Comparison of ENCODE assay signal across 21 cellular contexts in genomic region chrX:23341452-23341851, GRCh38. TPM values are rescaled to one million over a fixed set of nuclear protein-coding genes. Genes with fewer than 3 reads are reported as not detected.
A peak's percentile ranks its signal among the peaks of the same experiment; 100 is the strongest.
DNase-seq lines count a peak whose midpoint lies in the region; ATAC-seq and FAIRE-seq lines count a peak whose summit lies in the region.
"Had no signal": no experiment of that assay in that cellular context is flagged by ENCODE, and none has a peak within 500 bp of the region (broad histone marks: within the 10 kb centered on the region; RNA-seq: fewer than 3 reads in every experiment).

No MANE protein-coding gene starts in this region.

- no peak overlapping the region for H4K8ac ChIP-seq in mesenchymal stem cell (ENCODE audit: low read length)

- H3K4me1 ChIP-seq in mesenchymal stem cell (ENCODE audit: control insufficient read depth, insufficient read depth, low read depth, low read length), result no peaks in the 10 kb centered on the region
- H3K4me1 ChIP-seq: vagina had no signal

- no peak for FAIRE-seq in urothelium cell line (lab: Jason Lieb, UNC)
- FAIRE-seq: GM12891 had no signal

- peaks cover 15 to 77% of the 10 kb centered on the region in 2 experiments for H3K27me3 ChIP-seq in mesenchymal stem cell (ENCODE audit: control insufficient read depth in 1 of 2, insufficient read depth in 1 of 2, low read length in 2 of 2)
- H3K27me3 ChIP-seq: brain microvascular endothelial cell, vagina had no signal

- DNase-seq in HT-29 (ENCODE audit: low spot score) (peak; percentile 14), cerebellum (ENCODE audit: low spot score) (peak; percentile 23), kidney tubule cell (ENCODE audit: low spot score) (peak; percentile 50), urothelium cell line (ENCODE audit: low spot score) (peak; percentile 22), mesenchymal stem cell (no peak)
- DNase-seq in activated CD4-positive, alpha-beta T cell treated with anti-CD3 and anti-CD28 coated beads, Interleukin-2, amount 50 U/mL, for 48 hours, result no peak
- DNase-seq: activated CD4-positive, alpha-beta memory T cell treated with anti-CD3 and anti-CD28 coated beads for 36 hours; activated T-cell treated with anti-CD3 and anti-CD28 coated beads, Interleukin-2, amount 50 U/mL, for 1 hour; brain microvascular endothelial cell; dermis blood vessel endothelial cell; GF-D8; naive thymus-derived CD8-positive, alpha-beta T cell; NCI-H187 treated with DMSO at 0.1 percent for 48 hours; stimulated activated CD4-positive, alpha-beta T cell treated with anti-CD3 and anti-CD28 coated beads, Interleukin-4, amount 100 ng/mL, for 4 hours had no signal

- H2BK5ac ChIP-seq in mesenchymal stem cell (ENCODE audit: low read depth, low read length, poor library complexity, severe bottlenecking), result no peak overlapping the region

- no peak overlapping the region for H3K23ac ChIP-seq in mesenchymal stem cell (ENCODE audit: low read length in 2 of 2)

- H3K4me2 ChIP-seq in mesenchymal stem cell (ENCODE audit: low read length, poor library complexity, severe bottlenecking), result no peak overlapping the region

- H3K4me3 ChIP-seq in mesenchymal stem cell (ENCODE audit: insufficient read depth in 1 of 2, low read depth in 1 of 2, low read length in 2 of 2), result no peak overlapping the region
- H3K4me3 ChIP-seq: skin epidermis, vagina had no signal

- ATAC-seq in HG02642 (IDR thresholded peaks at IDR 0.05; ENCODE audit: poor library complexity, unreplicated experiment), result no peak
- ATAC-seq: naive thymus-derived CD8-positive, alpha-beta T cell had no signal

- no peaks in the 10 kb centered on the region for H3K9me3 ChIP-seq in mesenchymal stem cell (ENCODE audit: control insufficient read depth, low read length)
- H3K9me3 ChIP-seq: vagina had no signal

- no peak overlapping the region for H3K27ac ChIP-seq in mesenchymal stem cell (ENCODE audit: low read length, poor library complexity, severe bottlenecking)
- H3K27ac ChIP-seq: brain microvascular endothelial cell, epithelial cell of prostate, skin epidermis, vagina had no signal

- H3K4ac ChIP-seq in mesenchymal stem cell (ENCODE audit: low read depth in 1 of 2, low read length in 2 of 2), result no peak overlapping the region

- no peak overlapping the region for H2AFZ ChIP-seq in mesenchymal stem cell (ENCODE audit: low read depth, low read length)

- no peaks in the 10 kb centered on the region for H3K36me3 ChIP-seq in mesenchymal stem cell (ENCODE audit: control insufficient read depth in 1 of 2, insufficient read depth in 2 of 2, low read depth in 1 of 2, low read length in 2 of 2)
- H3K36me3 ChIP-seq: brain microvascular endothelial cell, vagina had no signal

- H2AK5ac ChIP-seq in mesenchymal stem cell (ENCODE audit: low read length, severe bottlenecking), result no peak overlapping the region

- H2BK12ac ChIP-seq in mesenchymal stem cell (ENCODE audit: low read length in 2 of 2), result no peak overlapping the region

- H3K18ac ChIP-seq in mesenchymal stem cell (ENCODE audit: low read depth in 1 of 2, low read length in 2 of 2), result no peak overlapping the region

- 18% methylated on average over 1 of the region's 6 CpGs for WGBS in mesenchymal stem cell

- no peak overlapping the region for H2BK15ac ChIP-seq in mesenchymal stem cell (ENCODE audit: low read depth, poor library complexity, severe bottlenecking)

- no peaks in the 10 kb centered on the region for H3K79me1 ChIP-seq in mesenchymal stem cell (replicated peaks; ENCODE audit: low read length, poor library complexity, severe bottlenecking)

- H4K91ac ChIP-seq in mesenchymal stem cell (ENCODE audit: low read length), result no peak overlapping the region

- H3K9ac ChIP-seq in mesenchymal stem cell (ENCODE audit: low read length), result no peak overlapping the region

- H3K14ac ChIP-seq in mesenchymal stem cell (ENCODE audit: low read length in 2 of 2), result no peak overlapping the region

- no peak overlapping the region for H2BK120ac ChIP-seq in mesenchymal stem cell (ENCODE audit: low read depth, low read length)

RNA-seq across cellular contexts. Expression of gene PTCHD1, which starts 6.8 kb away (rescaled TPM):
- total RNA-seq in HT-29 (2014; rRNA removed; shearing (Covaris generic)), result not detected in 2 replicates
- 10.6 TPM for total RNA-seq in cerebellum
- polyA plus RNA-seq in mesenchymal stem cell (2013, experiment 1 of 2), result under 0.01 TPM
- polyA plus RNA-seq in mesenchymal stem cell (2013, experiment 2 of 2), result 0.01 TPM
- total RNA-seq: activated CD4-positive, alpha-beta memory T cell treated with anti-CD3 and anti-CD28 coated beads for 36 hours; dermis blood vessel endothelial cell; lung microvascular endothelial cell; naive thymus-derived CD8-positive, alpha-beta T cell had no signal
- polyA plus RNA-seq: BJ; naive thymus-derived CD8-positive, alpha-beta T cell had no signal

Comparison
In these comparisons a context has a peak if more than half of its experiments do, and no peak if none do; other contexts are left out.
1. DNase-seq: peak in HT-29 (single experiment), cerebellum (single experiment), kidney tubule cell (single experiment) and urothelium cell line (single experiment); none in activated CD4-positive, alpha-beta T cell treated with anti-CD3 and anti-CD28 coated beads, Interleukin-2, amount 50 U/mL, for 48 hours (0 of 2) and mesenchymal stem cell (single experiment).
2. RNA of gene PTCHD1, which starts 6.8 kb away (total RNA-seq): 10.6 TPM in cerebellum (single experiment); not detected in HT-29; every median in the first group is over 10 times any median in the second.